Comparison of ENCODE assay signal across 25 cellular contexts in the genomic region with DNA sequence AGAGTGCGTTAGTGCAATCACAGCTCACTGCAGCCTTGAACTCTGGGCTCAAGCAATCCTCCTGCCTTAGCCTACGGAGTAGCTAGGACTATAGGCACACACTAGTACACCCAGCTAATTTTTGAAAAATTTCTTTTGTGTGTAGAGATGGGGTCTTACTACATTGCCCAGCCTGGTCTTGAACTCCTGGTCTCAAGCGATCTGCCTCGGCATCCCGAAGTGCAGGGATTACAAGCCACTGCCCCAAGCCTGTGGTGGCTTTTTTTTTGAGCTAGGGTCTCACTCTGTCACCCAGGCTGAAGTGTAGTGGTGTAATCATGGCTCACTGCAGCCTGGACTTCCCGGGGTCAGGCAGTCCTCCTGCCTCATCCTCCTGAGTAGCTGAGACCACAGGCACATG. TPM values are rescaled to one million over a fixed set of nuclear protein-coding genes. Genes with fewer than 3 reads are reported as not detected.
DNase-seq lines count a peak whose midpoint lies in the region; ATAC-seq, FAIRE-seq and TF ChIP-seq lines count a peak whose summit lies in the region.
"Had no signal": no experiment of that assay in that cellular context is flagged by ENCODE, and none has a peak within 500 bp of the region (broad histone marks: within the 10 kb centered on the region; RNA-seq: fewer than 3 reads in every experiment).

No MANE protein-coding gene starts in this region.

- H3K9me3 ChIP-seq in HepG2 (ENCODE audit: low read length) (no peaks in the 10 kb centered on the region), right lobe of liver (no peaks in the 10 kb centered on the region), HEK293 (ENCODE audit: control insufficient read depth, insufficient read depth, low read depth, low read length) (no peaks in the 10 kb centered on the region), PC-3 (ENCODE audit: low read length) (no peaks in the 10 kb centered on the region)
- H3K9me3 ChIP-seq: BE2C, BLaER1 had no signal

- H3K9me2 ChIP-seq in PC-3 (replicated peaks; ENCODE audit: low read length) = no peaks in the 10 kb centered on the region

- peaks cover 4% of the 10 kb centered on the region for H3K4me1 Mint-ChIP-seq in osteocyte (ENCODE audit: unreplicated experiment)
- H3K4me1 Mint-ChIP-seq: CD14-positive monocyte had no signal

- TF ChIP-seq POLR2A in HepG2 (IDR thresholded peaks at IDR 0.05; ENCODE audit: insufficient read depth in 1 of 2, low read depth in 2 of 2, low read length in 2 of 2) = no peak
- TF ChIP-seq POLR2A in right lobe of liver (IDR thresholded peaks at IDR 0.05) = no peak

- H3K9ac ChIP-seq in HepG2 (ENCODE audit: insufficient read depth, low read depth, low read length) (no peak overlapping the region), PC-3 (ENCODE audit: low read length) (no peak overlapping the region)
- H3K9ac ChIP-seq: BLaER1 had no signal

- ATAC-seq in HepG2 = peak; percentile 36; the same call in 1 of the 3 replicates
- no peak for ATAC-seq in right lobe of liver
- ATAC-seq in PC-3 = no peak
- ATAC-seq in activated naive CD4-positive, alpha-beta T cell treated with anti-CD3 and anti-CD28 coated beads, Interleukin-2, amount 50 U/mL, for 72 hours = no peak

- peaks cover 41% of the 10 kb centered on the region for H3K36me3 Mint-ChIP-seq in osteocyte (ENCODE audit: unreplicated experiment)
- peaks cover 17 to 23% of the 10 kb centered on the region in 2 donors for H3K36me3 Mint-ChIP-seq in activated naive CD4-positive, alpha-beta T cell treated with anti-CD3 and anti-CD28 coated beads, Interleukin-2, amount 50 U/mL, for 72 hours

- intact Hi-C loops in HepG2 (cut with micrococcal nuclease; ENCODE audit: unreplicated experiment) (no loop called here), right lobe of liver (cut with DNase I) (no loop called here), PC-3 (cut with micrococcal nuclease) (loop anchor here (2.0 to 5.0 kb wide), 2 partner anchors 16 to 190 kb away; a partner anchor contains a TSS)

- no peak overlapping the region for H3K4me3 ChIP-seq in HepG2 (replicated peaks in 1 of 3; ENCODE audit: insufficient read depth in 1 of 3, low read depth in 2 of 3, low read length in 3 of 3)
- no peak overlapping the region for H3K4me3 ChIP-seq in right lobe of liver
- no peak overlapping the region for H3K4me3 ChIP-seq in HEK293 (ENCODE audit: low read depth, low read length)
- no peak overlapping the region for H3K4me3 ChIP-seq in PC-3 (ENCODE audit: low read length)
- H3K4me3 ChIP-seq: BLaER1, GM12878 had no signal

- in situ Hi-C loops in HepG2 (cut with HindIII; ENCODE audit: extremely low pct_ligation_motif_present, low pct_unique_long_range_greater_than_20kb) = no loop called here

- H3K9me3 Mint-ChIP-seq in osteocyte (ENCODE audit: unreplicated experiment) = no peaks in the 10 kb centered on the region
- no peaks in the 10 kb centered on the region for H3K9me3 Mint-ChIP-seq in activated naive CD4-positive, alpha-beta T cell treated with anti-CD3 and anti-CD28 coated beads, Interleukin-2, amount 50 U/mL, for 72 hours
- H3K9me3 Mint-ChIP-seq: CD4-positive, alpha-beta memory T cell; CD4-positive, CD25-positive, alpha-beta regulatory T cell; CD8-positive, alpha-beta memory T cell had no signal

- no peaks in the 10 kb centered on the region for H3K27me3 ChIP-seq in HepG2 (ENCODE audit: control insufficient read depth in 1 of 2, insufficient read depth in 2 of 2, low read length in 2 of 2)
- H3K27me3 ChIP-seq in right lobe of liver = no peaks in the 10 kb centered on the region
- no peaks in the 10 kb centered on the region for H3K27me3 ChIP-seq in PC-3 (ENCODE audit: low read length)
- H3K27me3 ChIP-seq: BE2C, BLaER1 had no signal

- no peak overlapping the region for H3K4me2 ChIP-seq in HepG2 (ENCODE audit: low read depth, low read length)
- no peak overlapping the region for H3K4me2 ChIP-seq in PC-3 (ENCODE audit: low read length)
- H3K4me2 ChIP-seq: BLaER1 had no signal

- H3F3A ChIP-seq in PC-3 (ENCODE audit: low read length, unreplicated experiment) = no peaks in the 10 kb centered on the region

- BruUV-seq in HepG2 (replicated peaks; lab: Mats Ljungman, UMichigan) (no TSS peak), PC-3 (replicated peaks; lab: Mats Ljungman, UMichigan) (no TSS peak)

- H3K4me1 ChIP-seq in HepG2 (ENCODE audit: insufficient read depth, low read length) (no peaks in the 10 kb centered on the region), right lobe of liver (no peaks in the 10 kb centered on the region), HEK293 (ENCODE audit: control insufficient read depth, insufficient read depth, low read length) (no peaks in the 10 kb centered on the region), PC-3 (ENCODE audit: insufficient read depth, low read length) (peaks cover 9% of the 10 kb centered on the region)
- H3K4me1 ChIP-seq: BE2C, BLaER1 had no signal

- POLR2A ChIA-PET in HepG2 (lab: Yijun Ruan, JAX) = interaction anchor here (1.2 to 1.4 kb wide), 2 partner anchors 11 to 70 kb away, joined by 3 read pairs; no protein-coding TSS in a partner anchor
- POLR2A ChIA-PET in HEK293 (lab: Yijun Ruan, JAX) = no interaction called here
- POLR2A ChIA-PET in PC-3 (lab: Charles Lee; ENCODE audit: unreplicated experiment) = no interaction called here

- TF ChIP-seq EP300 in HepG2 (IDR thresholded peaks at IDR 0.05; ENCODE audit: low read depth in 2 of 2, low read length in 2 of 2) (no peak), HepG2 (CRISPR knock-in tag; IDR thresholded peaks at IDR 0.05; ENCODE audit: borderline replicate concordance) (no peak)

- no peak overlapping the region for H3K4me3 Mint-ChIP-seq in osteocyte (ENCODE audit: unreplicated experiment)
- H3K4me3 Mint-ChIP-seq: CD14-positive monocyte; CD4-positive, alpha-beta memory T cell; CD4-positive, CD25-positive, alpha-beta regulatory T cell; CD8-positive, alpha-beta memory T cell had no signal

- H3K36me3 ChIP-seq in HepG2 (replicated peaks in 1 of 2; ENCODE audit: control insufficient read depth in 1 of 2, insufficient read depth in 2 of 2, low read length in 2 of 2) (peaks cover 6 to 26% of the 10 kb centered on the region in 2 experiments), right lobe of liver (peaks cover 0 to 33% (median 1%) of the 10 kb centered on the region in 4 donors), HEK293 (ENCODE audit: control insufficient read depth in 2 of 2, insufficient read depth in 1 of 2, low read length in 2 of 2) (peaks cover 19 to 27% of the 10 kb centered on the region in 2 experiments; a peak in 2 of 3 replicates), PC-3 (ENCODE audit: low read depth, low read length) (no peaks in the 10 kb centered on the region; the same call in 1 of the 2 replicates)

- CTCF ChIA-PET in HepG2 (lab: Yijun Ruan, JAX; ENCODE audit: low intra/inter-chr PET ratio, low total read pairs) = no interaction called here
- CTCF ChIA-PET in HEK293 (lab: Yijun Ruan, JAX) = interaction anchor here (0.7 kb wide), 1 partner anchor 221 kb away, joined by 3 read pairs; no protein-coding TSS in a partner anchor
- CTCF ChIA-PET in PC-3 (lab: Charles Lee) = no interaction called here

- H3K27ac Mint-ChIP-seq in osteocyte (ENCODE audit: unreplicated experiment) = no peak overlapping the region
- no peak overlapping the region for H3K27ac Mint-ChIP-seq in activated naive CD4-positive, alpha-beta T cell treated with anti-CD3 and anti-CD28 coated beads, Interleukin-2, amount 50 U/mL, for 72 hours
- H3K27ac Mint-ChIP-seq: CD4-positive, alpha-beta memory T cell; CD4-positive, CD25-positive, alpha-beta regulatory T cell had no signal

- 89% methylated on average over 6 of the region's 6 CpGs for WGBS in HepG2 (ENCODE audit: low lambda C conversion rate)
- 100% methylated on average over 5 of the region's 6 CpGs for WGBS in right lobe of liver (ENCODE audit: insufficient coverage, low coverage, low lambda C conversion rate, missing lambda C conversion rate)

- H4K20me1 ChIP-seq in HepG2 (ENCODE audit: insufficient read depth, low read length) (no peaks in the 10 kb centered on the region), PC-3 (ENCODE audit: low read length) (no peaks in the 10 kb centered on the region)

- TF ChIP-seq RAD21 in HepG2 (CRISPR knock-in tag; IDR thresholded peaks at IDR 0.05) = no peak

- H3K27ac ChIP-seq in HepG2 (ENCODE audit: extremely low read length, insufficient read depth, low read length) (no peak overlapping the region), right lobe of liver (no peak overlapping the region), HEK293 (ENCODE audit: extremely low read depth, low read depth, low read length) (no peak overlapping the region), PC-3 (ENCODE audit: low read length) (peak overlapping the region; percentile 72)
- H3K27ac ChIP-seq: 22Rv1, BLaER1 had no signal

- no peak for TF ChIP-seq CTCF in HepG2 (CRISPR knock-in tag; IDR thresholded peaks at IDR 0.05)
- no peak for TF ChIP-seq CTCF in right lobe of liver (IDR thresholded peaks at IDR 0.05)
- TF ChIP-seq CTCF in HEK293 (tag by site-specific recombination; IDR thresholded peaks at IDR 0.05) = no peak
- TF ChIP-seq CTCF in PC-3 (conservative IDR thresholded peaks at IDR 0.05; ENCODE audit: low read depth, low read length) = no peak
- TF ChIP-seq CTCF in osteocyte (IDR thresholded peaks at IDR 0.05) = no peak

- H2AFZ ChIP-seq in HepG2 (ENCODE audit: low read length) (no peak overlapping the region), PC-3 (ENCODE audit: low read length) (no peak overlapping the region)

- no peak for FAIRE-seq in HepG2 (lab: Jason Lieb, UNC)
- FAIRE-seq: GM19239 had no signal

- no peak for DNase-seq in HepG2 (ENCODE audit: low spot score)
- DNase-seq in right lobe of liver = no peak
- DNase-seq in PC-3 = no peak
- peak; percentile 44 for DNase-seq in osteocyte (ENCODE audit: extremely low spot score, unreplicated experiment)
- no peak for DNase-seq in activated naive CD4-positive, alpha-beta T cell treated with anti-CD3 and anti-CD28 coated beads, Interleukin-2, amount 50 U/mL, for 72 hours (ENCODE audit: low spot score in 2 of 2)
- DNase-seq in SW480 (ENCODE audit: low spot score) = no peak
- DNase-seq in activated CD4-positive, CD25-positive, alpha-beta regulatory T cell (lab: John Stamatoyannopoulos, UW) = no peak
- DNase-seq: ACHN; BE2C; C1 segment of cervical spinal cord; CD4-positive, alpha-beta memory T cell; CD4-positive, CD25-positive, alpha-beta regulatory T cell; CD8-positive, alpha-beta memory T cell; COR-L47; DMS 273 treated with DMSO at 0.1 percent for 48 hours; DMS153; DMS79; DND-41; GDM1 had no signal

- H3K27me3 Mint-ChIP-seq in osteocyte (ENCODE audit: unreplicated experiment) = no peaks in the 10 kb centered on the region
- H3K27me3 Mint-ChIP-seq: CD4-positive, alpha-beta memory T cell; CD4-positive, CD25-positive, alpha-beta regulatory T cell; CD8-positive, alpha-beta memory T cell had no signal

- H3K79me2 ChIP-seq in HepG2 (ENCODE audit: insufficient read depth, low read length) = peaks cover 3% of the 10 kb centered on the region
- H3K79me2 ChIP-seq in PC-3 (ENCODE audit: low read length) = 0 out of 2 replicates have a peak, but pooled peaks cover 11% of the 10 kb centered on the region

RNA-seq across cellular contexts. Expression of a gene that starts 17.1 kb away (rescaled TPM):
- total RNA-seq in HepG2 (2016; rRNA removed; fragmentation: Illumina TruSeq; extraction: Trizol) = 88.7 and 92.6 TPM in 2 replicates
- 12.6 and 13.9 TPM in 2 replicates for total RNA-seq in HepG2 (2016; cell fraction: cytosol; rRNA removed; fragmentation: Illumina TruSeq; extraction: Trizol; ENCODE audit: low read depth)
- 86.2 and 86.5 TPM in 2 replicates for total RNA-seq in HepG2 (2016; cell fraction: insoluble cytoplasmic fraction; rRNA removed; fragmentation: Illumina TruSeq; extraction: Trizol)
- 18.4 and 19.4 TPM in 2 replicates for total RNA-seq in HepG2 (2016; cell fraction: membrane; rRNA removed; fragmentation: Illumina TruSeq; extraction: Trizol)
- 39.0 and 46.0 TPM in 2 replicates for total RNA-seq in HepG2 (2016; cell fraction: nucleus; rRNA removed; fragmentation: Illumina TruSeq; extraction: Trizol)
- 65.7 and 84.1 TPM in 2 replicates for polyA plus RNA-seq in HepG2 (2011; rRNA removed)
- 73.5 and 80.5 TPM in 2 replicates for polyA plus RNA-seq in HepG2 (2011; cell fraction: cytosol; rRNA removed)
- 32.3 and 33.5 TPM in 2 replicates for polyA plus RNA-seq in HepG2 (2011; cell fraction: nucleus; rRNA removed)
- 46.3 and 51.2 TPM in 2 replicates for polyA plus RNA-seq in HepG2 (2012)
- polyA plus RNA-seq in HepG2 (2016; cell fraction: cytosol; fragmentation: Illumina TruSeq; extraction: Trizol; ENCODE audit: low read depth) = 8.8 and 9.8 TPM in 2 replicates
- 79.0 and 82.3 TPM in 2 replicates for polyA plus RNA-seq in HepG2 (2016; cell fraction: insoluble cytoplasmic fraction; fragmentation: Illumina TruSeq; extraction: Trizol; ENCODE audit: low read depth)
- polyA plus RNA-seq in HepG2 (2016; cell fraction: membrane; fragmentation: Illumina TruSeq; extraction: Trizol; ENCODE audit: low read depth) = 12.1 and 16.2 TPM in 2 replicates
- 48.2 and 50.0 TPM in 2 replicates for polyA plus RNA-seq in HepG2 (2016; cell fraction: nucleus; fragmentation: Illumina TruSeq; extraction: Trizol; ENCODE audit: insufficient read depth, low read depth)
- 84.6 and 96.9 TPM in 2 replicates for polyA minus RNA-seq in HepG2 (2011; rRNA and poly(A)+ RNA removed; ENCODE audit: low replicate concordance)
- 40.2 and 42.1 TPM in 2 replicates for polyA minus RNA-seq in HepG2 (2011; cell fraction: cytosol; rRNA and poly(A)+ RNA removed)
- 25.9 and 27.0 TPM in 2 replicates for polyA minus RNA-seq in HepG2 (2011; cell fraction: nucleus; rRNA and poly(A)+ RNA removed)
- total RNA-seq in right lobe of liver = 100 to 1,000 TPM in 2 of 6 experiments, 10 to 100 TPM in 4; 85.4 to 146 (median 94.4) TPM
- 53.5 and 58.2 TPM in 2 replicates for total RNA-seq in PC-3 (2014; rRNA removed)
- total RNA-seq in osteocyte = 37.4 and 40.4 TPM in 2 replicates
- 10 to 100 TPM; 45.0 to 78.2 TPM for total RNA-seq in activated naive CD4-positive, alpha-beta T cell treated with anti-CD3 and anti-CD28 coated beads, Interleukin-2, amount 50 U/mL, for 72 hours
